32 cellular contexts compared by ENCODE assay signal in the genomic region with DNA sequence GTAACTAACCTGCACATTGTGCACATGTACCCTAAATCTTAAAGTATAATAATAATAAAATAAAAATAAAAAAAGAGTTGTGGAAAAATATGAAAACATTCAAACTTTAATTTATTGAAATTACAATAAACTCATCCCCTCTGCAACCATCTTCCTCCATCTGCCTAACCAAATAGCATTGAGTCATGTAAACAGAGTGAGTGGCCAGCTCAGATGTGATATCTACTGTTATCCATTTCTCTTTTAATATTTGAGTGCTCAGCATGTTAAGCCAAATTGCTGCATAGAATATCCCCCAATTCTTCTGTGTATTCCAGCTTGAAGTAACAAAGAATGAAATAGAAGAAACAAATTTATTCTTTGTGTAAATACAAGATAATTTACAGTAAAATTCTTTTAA.
"Had no signal": no experiment of that assay in that cellular context is flagged by ENCODE, and none has a peak within 500 bp of the region (broad histone marks: within the 10 kb centered on the region; RNA-seq: fewer than 3 reads in every experiment).

No MANE protein-coding gene starts in this region.

- H3K27ac ChIP-seq: adrenal gland, body of pancreas, brain microvascular endothelial cell, breast epithelium, VCaP had no signal

- H3K27me3 ChIP-seq: adrenal gland, body of pancreas, brain microvascular endothelial cell, breast epithelium had no signal

- H3K4me3 ChIP-seq: adrenal gland, body of pancreas, breast epithelium had no signal

- H3K9me3 ChIP-seq: adrenal gland, body of pancreas had no signal

- H3K4me1 ChIP-seq: adrenal gland, body of pancreas, breast epithelium had no signal

- DNase-seq: activated B cell treated with CpG ODN at 0.5 μM for 24 hours; activated CD4-positive, alpha-beta memory T cell treated with anti-CD3 and anti-CD28 coated beads for 36 hours; activated CD4-positive, alpha-beta T cell treated with anti-CD3 and anti-CD28 coated beads for 4 hours; activated CD4-positive, alpha-beta T cell treated with anti-CD3 and anti-CD28 coated beads, Interleukin-2, amount 10 ng/mL, durations not matched to agents 24 days and 14 days; activated CD4-positive, alpha-beta T cell treated with anti-CD3 and anti-CD28 coated beads, Interleukin-2, amount 50 U/mL, for 1 hour; activated CD4-positive, alpha-beta T cell treated with anti-CD3 and anti-CD28 coated beads, Interleukin-2, amount 50 U/mL, for 4 hours; activated CD4-positive, CD25-positive, alpha-beta regulatory T cell treated with anti-CD3 and anti-CD28 coated beads, Interleukin-2, amount 50 U/mL, for 72 hours; activated CD8-positive, alpha-beta memory T cell treated with anti-CD3 and anti-CD28 coated beads, Interleukin-2, amount 50 U/mL, for 4 hours; activated CD8-positive, alpha-beta T cell treated with anti-CD3 and anti-CD28 coated beads for 36 hours; activated effector memory CD4-positive, alpha-beta T cell treated with anti-CD3 and anti-CD28 coated beads, Interleukin-2, amount 50 U/mL, for 16 hours; activated gamma-delta T cell treated with Interleukin-2 at 50 U/mL for 16 hours; activated naive CD4-positive, alpha-beta T cell; activated naive CD4-positive, alpha-beta T cell treated with anti-CD3 and anti-CD28 coated beads for 36 hours; activated naive CD4-positive, alpha-beta T cell treated with anti-CD3 and anti-CD28 coated beads, Interleukin-2, amount 50 U/mL, for 16 hours; activated naive CD8-positive, alpha-beta T cell treated with anti-CD3 and anti-CD28 coated beads for 36 hours; activated T-cell treated with anti-CD3 and anti-CD28 coated beads for 4 hours; activated T-cell treated with anti-CD3 and anti-CD28 coated beads, Interleukin-2, amount 50 U/mL, for 1 hour; activated T-cell treated with anti-CD3 and anti-CD28 coated beads, Interleukin-2, amount 50 U/mL, for 4 hours; activated T-cell treated with anti-CD3 and anti-CD28 coated beads, Interleukin-2, amount 50 U/mL, for 72 hours; adrenal gland; amniotic stem cell; aorta; body of pancreas; brain microvascular endothelial cell; central memory CD4-positive, alpha-beta T cell; T-helper 1 cell; T-helper 2 cell; T-helper 9 cell had no signal

- ATAC-seq: activated CD8-positive, alpha-beta T cell treated with anti-CD3 and anti-CD28 coated beads for 36 hours; activated naive CD4-positive, alpha-beta T cell treated with anti-CD3 and anti-CD28 coated beads, Interleukin-2, amount 50 U/mL, for 72 hours; activated T-cell treated with anti-CD3 and anti-CD28 coated beads, Interleukin-2, amount 50 U/mL, for 4 hours; activated T-cell treated with anti-CD3 and anti-CD28 coated beads, Interleukin-2, amount 50 U/mL, for 72 hours; activated T-helper 17 cell treated with anti-CD3 and anti-CD28 coated beads, Interleukin-2, amount 50 U/mL, for 72 hours; body of pancreas had no signal

- H3K36me3 ChIP-seq: adrenal gland, brain microvascular endothelial cell, breast epithelium had no signal
